In the genomic region with DNA sequence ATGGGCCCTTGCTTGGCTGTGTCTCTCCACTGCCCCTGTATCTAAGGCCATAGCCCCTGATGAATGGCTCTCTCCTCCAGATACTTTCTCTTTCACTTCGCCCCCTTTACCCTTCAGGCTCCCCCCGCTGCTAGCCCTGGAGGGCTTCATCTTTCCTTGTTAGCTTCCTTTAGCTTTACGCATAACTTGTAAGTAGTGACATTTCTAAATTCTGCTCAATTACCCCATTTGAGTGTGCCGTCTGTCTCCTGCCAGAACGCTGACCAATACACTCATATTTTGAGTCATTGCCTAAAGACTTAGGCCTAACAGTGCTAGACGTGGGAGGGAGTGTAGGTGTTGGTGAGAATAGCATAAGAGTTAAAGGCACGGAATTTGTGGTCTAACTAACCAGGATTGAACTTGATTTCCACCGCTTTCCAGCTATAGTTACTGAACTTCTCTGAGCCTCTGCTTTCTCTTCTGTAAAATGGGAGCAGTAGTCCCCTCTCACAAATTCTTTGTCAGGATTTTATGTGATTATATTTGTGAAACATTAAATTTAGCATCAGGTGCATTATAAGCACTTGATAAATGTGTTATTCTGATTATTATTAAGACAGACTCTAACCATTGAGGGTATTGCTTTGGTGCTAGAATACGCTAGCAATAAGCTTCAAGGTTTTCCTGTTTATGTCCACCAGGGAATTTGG, we compare ENCODE assay signal across 8 cellular contexts.
A peak's percentile ranks its signal among the peaks of the same experiment; 100 is the strongest.
DNase-seq lines count a peak whose midpoint lies in the region; ATAC-seq and TF ChIP-seq lines count a peak whose summit lies in the region.

No MANE protein-coding gene starts in this region.

- H3K27ac Mint-ChIP-seq in activated CD4-positive, alpha-beta T cell treated with anti-CD3 and anti-CD28 coated beads, Interleukin-2, amount 10 ng/mL, durations not matched to agents 7 days and 5 days = peak overlapping the region; percentile 76
- H3K27ac Mint-ChIP-seq in memory B cell = peak overlapping the region; percentile 95

- H3K9me3 ChIP-seq in tibial nerve = no peaks in the 10 kb centered on the region

- no peaks in the 10 kb centered on the region for H3K27me3 ChIP-seq in tibial nerve

- peak overlapping the region in 3 of 4 donors; percentile 56 to 73 (median 71) for H3K27ac ChIP-seq in tibial nerve

- no peaks in the 10 kb centered on the region for H3K36me3 ChIP-seq in tibial nerve

- ATAC-seq in GM18502 (IDR thresholded peaks at IDR 0.05; ENCODE audit: poor library complexity, unreplicated experiment) = peak; percentile 78
- peak; percentile 81 for ATAC-seq in HG02571 (IDR thresholded peaks at IDR 0.05; ENCODE audit: unreplicated experiment)
- peak; percentile 68 for ATAC-seq in memory B cell (ENCODE audit: low read depth)
- no peak for ATAC-seq in HG02973 (IDR thresholded peaks at IDR 0.05; ENCODE audit: unreplicated experiment)

- TF ChIP-seq CTCF in tibial nerve (IDR thresholded peaks at IDR 0.05) = peak in 1 of 5 experiments; percentile 16

- WGBS in tibial nerve, 2 donors = 51 to 59% methylated on average over 9 of the region's 9 CpGs

- TF ChIP-seq POLR2A in tibial nerve (IDR thresholded peaks at IDR 0.05) = no peak

- peak overlapping the region; percentile 47 for H3K4me3 Mint-ChIP-seq in activated CD4-positive, alpha-beta T cell treated with anti-CD3 and anti-CD28 coated beads, Interleukin-2, amount 10 ng/mL, durations not matched to agents 7 days and 5 days
- peak overlapping the region; percentile 92 for H3K4me3 Mint-ChIP-seq in memory B cell

- peaks cover 2 to 67% (median 34%) of the 10 kb centered on the region in 4 donors for H3K4me1 ChIP-seq in tibial nerve

- DNase-seq in activated CD4-positive, alpha-beta T cell treated with anti-CD3 and anti-CD28 coated beads, Interleukin-2, amount 10 ng/mL, durations not matched to agents 7 days and 5 days = no peak
- DNase-seq in memory B cell (ENCODE audit: low spot score in 2 of 2) = no peak
- no peak for DNase-seq in tibial nerve (ENCODE audit: low spot score in 2 of 2)
- DNase-seq in NAMALWA (ENCODE audit: low spot score) = no peak
- DNase-seq in NCI-H1048 (lab: John Stamatoyannopoulos, UW) = no peak

- TF ChIP-seq EP300 in tibial nerve (IDR thresholded peaks at IDR 0.05) = peak in 1 of 2 donors; percentile 7

- CTCF ChIA-PET in activated CD4-positive, alpha-beta T cell treated with anti-CD3 and anti-CD28 coated beads, Interleukin-2, amount 10 ng/mL, durations not matched to agents 7 days and 5 days (lab: Charles Lee) = interaction anchor here (0.5 to 2.1 kb wide), 8 partner anchors 9 to 126 kb away, joined by 3 to 8 read pairs (median 4); no protein-coding TSS in a partner anchor

- H3K4me1 Mint-ChIP-seq in activated CD4-positive, alpha-beta T cell treated with anti-CD3 and anti-CD28 coated beads, Interleukin-2, amount 10 ng/mL, durations not matched to agents 7 days and 5 days = peaks cover 25% of the 10 kb centered on the region
- peaks cover 31% of the 10 kb centered on the region for H3K4me1 Mint-ChIP-seq in memory B cell

- H3K9me3 Mint-ChIP-seq in activated CD4-positive, alpha-beta T cell treated with anti-CD3 and anti-CD28 coated beads, Interleukin-2, amount 10 ng/mL, durations not matched to agents 7 days and 5 days = peaks cover 3% of the 10 kb centered on the region
- H3K9me3 Mint-ChIP-seq in memory B cell = no peaks in the 10 kb centered on the region

- H3K36me3 Mint-ChIP-seq in activated CD4-positive, alpha-beta T cell treated with anti-CD3 and anti-CD28 coated beads, Interleukin-2, amount 10 ng/mL, durations not matched to agents 7 days and 5 days (ENCODE audit: low read depth) = no peaks in the 10 kb centered on the region
- H3K36me3 Mint-ChIP-seq in memory B cell = peaks cover 4% of the 10 kb centered on the region

- POLR2A ChIA-PET in activated CD4-positive, alpha-beta T cell treated with anti-CD3 and anti-CD28 coated beads, Interleukin-2, amount 10 ng/mL, durations not matched to agents 7 days and 5 days (lab: Charles Lee) = interaction anchor here (0.6 to 0.9 kb wide), 3 partner anchors 130 to 280 kb away, joined by 3 read pairs; no protein-coding TSS in a partner anchor

- no peaks in the 10 kb centered on the region for H3K27me3 Mint-ChIP-seq in activated CD4-positive, alpha-beta T cell treated with anti-CD3 and anti-CD28 coated beads, Interleukin-2, amount 10 ng/mL, durations not matched to agents 7 days and 5 days
- H3K27me3 Mint-ChIP-seq in memory B cell = no peaks in the 10 kb centered on the region

- H3K4me3 ChIP-seq in tibial nerve = peak overlapping the region in 3 of 4 donors; percentile 8 to 28 (median 18)
